9 cellular contexts compared by ENCODE assay signal in the genomic region with DNA sequence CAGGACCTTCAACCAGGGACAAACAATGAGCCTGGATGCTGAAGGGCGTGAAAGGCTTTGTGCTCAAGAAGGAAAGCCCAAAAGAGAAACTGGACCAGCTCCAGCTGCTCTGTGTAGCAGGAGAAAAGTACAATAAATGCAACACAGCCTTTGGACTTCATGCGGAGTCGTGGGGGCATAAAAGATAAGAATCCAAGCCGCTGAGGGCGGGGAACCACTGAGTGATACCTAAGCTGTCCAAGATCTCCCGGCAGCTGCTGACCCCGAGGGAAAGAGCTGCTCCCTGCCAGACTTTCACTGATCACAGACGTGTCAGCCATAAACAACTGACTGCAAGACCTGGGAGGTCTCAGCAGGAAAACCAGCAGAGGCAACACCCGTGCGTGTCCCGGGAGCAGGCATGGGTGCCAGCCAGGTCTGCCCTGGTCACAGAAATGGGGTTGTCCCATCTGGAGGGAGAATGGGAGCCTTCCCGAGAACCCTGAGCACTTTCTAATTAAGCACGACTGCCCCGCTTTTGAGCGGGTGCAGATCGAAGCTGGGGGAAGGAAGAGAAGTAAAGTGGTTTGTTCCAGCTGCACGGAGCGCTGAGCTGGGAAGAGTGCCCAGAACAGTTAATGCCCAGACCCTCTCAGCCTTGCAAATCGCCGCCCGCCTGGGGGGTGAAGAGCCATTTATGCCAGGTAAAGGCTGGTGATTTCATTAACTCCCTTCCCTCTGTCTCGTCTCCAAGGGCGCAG.
DNase-seq lines count a peak whose midpoint lies in the region; ATAC-seq and TF ChIP-seq lines count a peak whose summit lies in the region.
"Had no signal": no experiment of that assay in that cellular context is flagged by ENCODE, and none has a peak within 500 bp of the region (broad histone marks: within the 10 kb centered on the region; RNA-seq: fewer than 3 reads in every experiment).

No MANE protein-coding gene starts in this region.

- no peak overlapping the region for H3K27ac ChIP-seq in brain microvascular endothelial cell
- peak overlapping the region; percentile 19 for H3K27ac ChIP-seq in muscle layer of colon (ENCODE audit: low read depth, low read length)
- H3K27ac ChIP-seq: neutrophil had no signal

- no peak for TF ChIP-seq CTCF in BE2C (IDR thresholded peaks at IDR 0.05; ENCODE audit: low read depth, low read length)
- no peak for TF ChIP-seq CTCF in brain microvascular endothelial cell (IDR thresholded peaks at IDR 0.05; ENCODE audit: low read depth, low read length, missing control alignments)

- no peaks in the 10 kb centered on the region for H3K9me3 ChIP-seq in BE2C
- no peaks in the 10 kb centered on the region for H3K9me3 ChIP-seq in muscle layer of colon (ENCODE audit: low read length)
- H3K9me3 ChIP-seq: neutrophil had no signal

- H3K27me3 ChIP-seq in BE2C (no peaks in the 10 kb centered on the region), brain microvascular endothelial cell (replicated peaks) (peaks cover 13% of the 10 kb centered on the region), muscle layer of colon (ENCODE audit: control insufficient read depth in 1 of 2, insufficient read depth in 2 of 2, low read length in 2 of 2) (peaks cover 0 to 11% of the 10 kb centered on the region in 2 donors)

- H3K36me3 ChIP-seq in BE2C (no peaks in the 10 kb centered on the region), brain microvascular endothelial cell (replicated peaks) (no peaks in the 10 kb centered on the region), muscle layer of colon (ENCODE audit: insufficient read depth, low read length) (no peaks in the 10 kb centered on the region)
- H3K36me3 ChIP-seq: neutrophil had no signal

- H3K4me1 ChIP-seq in BE2C (peaks cover 16% of the 10 kb centered on the region), muscle layer of colon (ENCODE audit: insufficient read depth, low read length) (peaks cover 8% of the 10 kb centered on the region)

- peak overlapping the region; percentile 41 for H3K4me3 ChIP-seq in BE2C (ENCODE audit: low read depth, low read length)
- H3K4me3 ChIP-seq in brain microvascular endothelial cell (ENCODE audit: low read depth, low read length): no peak overlapping the region
- H3K4me3 ChIP-seq in muscle layer of colon (ENCODE audit: low read depth in 1 of 2, low read length in 2 of 2): peak overlapping the region; percentile 25 to 66

- H3K9ac ChIP-seq in muscle layer of colon (ENCODE audit: low read length): peak overlapping the region; percentile 8

- in situ Hi-C loops in brain microvascular endothelial cell (cut with HindIII; ENCODE audit: low pct_ligation_motif_present, low sequenced_read_pairs): no loop called here

- DNase-seq in BE2C: peak; percentile 68
- DNase-seq in NCI-H2081 (lab: John Stamatoyannopoulos, UW): peak; percentile 86 to 95
- peak; percentile 3 for DNase-seq in brain microvascular endothelial cell

- ATAC-seq in HG02610 (IDR thresholded peaks at IDR 0.05; ENCODE audit: unreplicated experiment) (no peak), GM18907 (IDR thresholded peaks at IDR 0.05; ENCODE audit: unreplicated experiment) (no peak), GM19395 (IDR thresholded peaks at IDR 0.05; ENCODE audit: unreplicated experiment) (no peak), HG02678 (IDR thresholded peaks at IDR 0.05; ENCODE audit: unreplicated experiment) (no peak)

Comparison
In these comparisons a context has a peak if more than half of its experiments do, and no peak if none do; other contexts are left out.
1. DNase-seq: peak in every context shown above with its lines; median percentile 90 in NCI-H2081; 68 in BE2C; 3 in brain microvascular endothelial cell.